ENCODE assay signal across 30 cellular contexts in genomic region chr13:63954683-63955082, GRCh38.
"Had no signal": no experiment of that assay in that cellular context is flagged by ENCODE, and none has a peak within 500 bp of the region (broad histone marks: within the 10 kb centered on the region; RNA-seq: fewer than 3 reads in every experiment).

No MANE protein-coding gene starts in this region.

- H2AFZ ChIP-seq: parathyroid adenoma had no signal

- H3K4me3 ChIP-seq: body of pancreas, gastrocnemius medialis, right atrium auricular region, suprapubic skin, tibial artery, upper lobe of right lung had no signal

- H3K9me3 ChIP-seq: body of pancreas, gastrocnemius medialis, tibial artery had no signal

- H3K36me3 Mint-ChIP-seq: activated naive CD8-positive, alpha-beta T cell; immature natural killer cell; naive thymus-derived CD4-positive, alpha-beta T cell had no signal

- H3K27ac Mint-ChIP-seq: activated CD8-positive, alpha-beta T cell treated with anti-CD3 and anti-CD28 coated beads for 36 hours; activated naive CD8-positive, alpha-beta T cell; activated T-helper 2 cell treated with anti-CD3 and anti-CD28 coated beads, Interferon-gamma antibody, Interleukin-2, Interleukin-4, amounts not matched to agents 10 μg/mL and 5 μg/mL and 100 μg/mL, durations not matched to agents 14 hours and 24 hours and 36 hours; immature natural killer cell; naive thymus-derived CD4-positive, alpha-beta T cell; T-helper 17 cell had no signal

- H3K4me3 Mint-ChIP-seq: activated CD8-positive, alpha-beta T cell treated with anti-CD3 and anti-CD28 coated beads for 36 hours; activated naive CD8-positive, alpha-beta T cell; immature natural killer cell; naive thymus-derived CD4-positive, alpha-beta T cell; T-helper 17 cell had no signal

- H3K27me3 ChIP-seq: body of pancreas, gastrocnemius medialis, right atrium auricular region, suprapubic skin, tibial artery, upper lobe of right lung had no signal

- ATAC-seq: activated CD8-positive, alpha-beta T cell treated with anti-CD3 and anti-CD28 coated beads for 36 hours; body of pancreas; gastrocnemius medialis; left colon; naive thymus-derived CD4-positive, alpha-beta T cell; T-helper 17 cell; upper lobe of right lung had no signal

- H3K27me3 Mint-ChIP-seq: activated CD8-positive, alpha-beta T cell treated with anti-CD3 and anti-CD28 coated beads for 36 hours; activated naive CD8-positive, alpha-beta T cell; naive thymus-derived CD4-positive, alpha-beta T cell; T-helper 17 cell had no signal

- H3K36me3 ChIP-seq: gastrocnemius medialis, right atrium auricular region, suprapubic skin, tibial artery, upper lobe of right lung had no signal

- DNase-seq: activated CD4-positive, alpha-beta T cell treated with anti-CD3 and anti-CD28 coated beads for 1 hour; activated CD4-positive, alpha-beta T cell treated with anti-CD3 and anti-CD28 coated beads, Interleukin-2, amount 50 U/mL, for 1 hour; activated CD8-positive, alpha-beta T cell treated with anti-CD3 and anti-CD28 coated beads for 36 hours; activated naive CD4-positive, alpha-beta T cell treated with Interleukin-2 at 50 U/mL for 16 hours; activated T-cell treated with anti-CD3 and anti-CD28 coated beads, Interleukin-2, amount 50 U/mL, for 48 hours; aorta; body of pancreas; dermis blood vessel endothelial cell; effector CD4-positive, alpha-beta T cell; gastrocnemius medialis; glutamatergic neuron; immature natural killer cell; left colon; midbrain; naive thymus-derived CD4-positive, alpha-beta T cell; occipital lobe; stimulated activated CD4-positive, alpha-beta T cell treated with anti-CD3 and anti-CD28 coated beads, Interleukin-15, amount 100 ng/mL, for 24 hours; stimulated activated CD4-positive, alpha-beta T cell treated with anti-CD3 and anti-CD28 coated beads, Interleukin-2, amount 100 ng/mL, for 24 hours; stimulated activated naive CD4-positive, alpha-beta T cell; T-helper 17 cell; T1000; tibial artery; upper lobe of right lung had no signal

- H3K4me1 ChIP-seq: body of pancreas, gastrocnemius medialis, parathyroid adenoma, right atrium auricular region, suprapubic skin, tibial artery, upper lobe of right lung had no signal

- H3K79me2 ChIP-seq: parathyroid adenoma had no signal

- H3K27ac ChIP-seq: body of pancreas, gastrocnemius medialis, parathyroid adenoma, right atrium auricular region, suprapubic skin, tibial artery, upper lobe of right lung had no signal

- H3K9ac ChIP-seq: parathyroid adenoma had no signal

- H3K4me1 Mint-ChIP-seq: immature natural killer cell, T-helper 17 cell had no signal

- FAIRE-seq: colon, kidney had no signal
